ENCODE assay signal across 21 cellular contexts in genomic region chr14:45181329-45181728, GRCh38.
"Had no signal": no experiment of that assay in that cellular context is flagged by ENCODE, and none has a peak within 500 bp of the region (broad histone marks: within the 10 kb centered on the region; RNA-seq: fewer than 3 reads in every experiment).

No MANE protein-coding gene starts in this region.

- H3K4me3 Mint-ChIP-seq: activated CD4-positive, alpha-beta T cell treated with anti-CD3 and anti-CD28 coated beads, Interleukin-2, amount 10 ng/mL, durations not matched to agents 7 days and 5 days; activated naive CD8-positive, alpha-beta T cell; activated T-cell treated with anti-CD3 and anti-CD28 coated beads, Interleukin-2, amount 50 U/mL, for 72 hours; nephron had no signal

- H3K27me3 ChIP-seq: esophagus muscularis mucosa, right lobe of liver, transverse colon had no signal

- ATAC-seq: activated T-cell treated with anti-CD3 and anti-CD28 coated beads, Interleukin-2, amount 50 U/mL, for 72 hours; psoas muscle; right lobe of liver had no signal

- H3K4me1 Mint-ChIP-seq: activated CD4-positive, alpha-beta T cell treated with anti-CD3 and anti-CD28 coated beads, Interleukin-2, amount 10 ng/mL, durations not matched to agents 7 days and 5 days; nephron had no signal

- H3K27me3 Mint-ChIP-seq: activated CD4-positive, alpha-beta T cell treated with anti-CD3 and anti-CD28 coated beads, Interleukin-2, amount 10 ng/mL, durations not matched to agents 7 days and 5 days; activated naive CD8-positive, alpha-beta T cell had no signal

- H3K27ac ChIP-seq: esophagus muscularis mucosa, psoas muscle, right lobe of liver, transverse colon had no signal

- H3K4me1 ChIP-seq: esophagus muscularis mucosa, psoas muscle, right lobe of liver, transverse colon had no signal

- H3K27ac Mint-ChIP-seq: activated CD4-positive, alpha-beta T cell treated with anti-CD3 and anti-CD28 coated beads, Interleukin-2, amount 10 ng/mL, durations not matched to agents 7 days and 5 days; activated naive CD8-positive, alpha-beta T cell; activated T-cell treated with anti-CD3 and anti-CD28 coated beads, Interleukin-2, amount 50 U/mL, for 72 hours; nephron had no signal

- H3K9me3 Mint-ChIP-seq: activated CD4-positive, alpha-beta T cell treated with anti-CD3 and anti-CD28 coated beads, Interleukin-2, amount 10 ng/mL, durations not matched to agents 7 days and 5 days; activated T-cell treated with anti-CD3 and anti-CD28 coated beads, Interleukin-2, amount 50 U/mL, for 72 hours; nephron had no signal

- H3K4me3 ChIP-seq: esophagus muscularis mucosa, psoas muscle, right lobe of liver, smooth muscle cell, transverse colon had no signal

- H3K9me3 ChIP-seq: esophagus muscularis mucosa, psoas muscle, right lobe of liver, transverse colon had no signal

- H3K36me3 ChIP-seq: esophagus muscularis mucosa, right lobe of liver, transverse colon had no signal

- H3K4me2 ChIP-seq: smooth muscle cell had no signal

- DNase-seq: activated CD4-positive, alpha-beta T cell treated with anti-CD3 and anti-CD28 coated beads, Interleukin-2, amount 10 ng/mL, durations not matched to agents 7 days and 5 days; activated CD4-positive, CD25-positive, alpha-beta regulatory T cell; activated CD8-positive, alpha-beta memory T cell treated with anti-CD3 and anti-CD28 coated beads, Interleukin-2, amount 50 U/mL, for 48 hours; activated gamma-delta T cell treated with Interleukin-2 at 50 U/mL for 16 hours; activated T-cell treated with anti-CD3 and anti-CD28 coated beads, Interleukin-2, amount 50 U/mL, for 72 hours; amniotic stem cell; glutamatergic neuron; mesendoderm; occipital lobe; psoas muscle; right lobe of liver; stimulated activated CD4-positive, alpha-beta T cell treated with anti-CD3 and anti-CD28 coated beads, Interleukin-4, amount 100 ng/mL, for 4 hours; stimulated activated CD8-positive, alpha-beta memory T cell treated with anti-CD3 and anti-CD28 coated beads, Interleukin-4, amount 100 ng/mL, for 48 hours; stimulated activated naive CD4-positive, alpha-beta T cell treated with Interleukin-2 at 50 U/mL for 16 hours; substantia nigra; T-helper 2 cell; transverse colon had no signal
